1 cellular context compared by ENCODE assay signal in the genomic region with DNA sequence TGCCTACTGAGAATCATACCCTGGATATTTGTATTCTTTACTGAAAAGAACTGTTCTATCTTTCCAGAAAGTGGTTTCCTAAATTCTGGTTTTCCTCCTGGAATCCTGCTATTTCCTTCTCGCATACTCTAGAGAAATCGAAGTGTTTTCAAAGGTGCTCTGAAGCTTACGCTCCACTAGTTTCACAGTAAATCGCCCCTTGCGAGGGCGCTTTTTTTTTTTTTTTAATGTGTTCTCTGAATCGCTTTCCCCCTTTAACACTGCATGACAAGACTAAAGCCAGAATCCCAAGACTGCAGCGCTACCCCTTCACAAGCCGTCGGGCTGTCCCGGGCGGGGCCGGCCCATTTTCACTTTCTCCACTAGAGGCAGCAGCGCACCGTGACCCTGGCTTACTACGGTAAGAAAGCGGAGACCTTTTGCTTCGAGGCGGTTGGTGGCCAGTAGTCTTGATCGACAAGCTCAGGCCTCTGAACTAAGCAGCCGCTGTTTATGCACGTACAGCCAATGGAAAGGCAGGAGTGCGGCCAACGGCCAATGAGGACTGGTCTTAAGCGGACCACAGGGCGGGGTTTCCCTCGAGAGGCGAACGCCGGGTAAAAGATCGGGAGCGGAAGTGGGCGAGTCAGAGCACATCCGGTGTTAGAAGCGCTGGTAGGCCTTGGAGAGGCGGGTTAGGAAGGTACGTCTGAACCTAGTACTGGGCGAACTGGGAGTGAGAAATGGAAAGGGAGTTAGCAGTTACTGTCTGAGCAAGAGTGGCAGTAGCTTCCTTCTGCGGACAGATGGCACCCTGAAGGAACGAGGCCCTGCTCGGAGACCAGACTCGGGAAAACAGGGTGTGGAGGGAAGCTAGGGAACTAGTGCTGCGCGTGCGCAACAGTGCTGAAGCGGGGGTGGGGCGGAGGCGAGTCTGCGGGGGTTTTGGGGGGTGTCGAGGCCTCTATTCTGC.
TF ChIP-seq lines count a peak whose summit lies in the region.

TSS of gene TMBIM6 (plus strand) at position 628 of the 952 bp plus-strand sequence. CDS start 10,937 bp downstream, outside the sequence.

TF ChIP-seq in HepG2, 621 proteins besides CTCF, POLR2A, EP300 and RAD21 (continued from another document and continues in another):
- TF ChIP-seq CREB1 (IDR thresholded peaks at IDR 0.05) = peak; percentile 47; the same call in 1 of the 2 replicates
- TF ChIP-seq CREB1 (CRISPR knock-in tag; IDR thresholded peaks at IDR 0.05) = peak; percentile 82
- no peak for TF ChIP-seq ZNF83 (CRISPR knock-in tag; IDR thresholded peaks at IDR 0.05; ENCODE audit: borderline replicate concordance)
- TF ChIP-seq, protein P1, sequence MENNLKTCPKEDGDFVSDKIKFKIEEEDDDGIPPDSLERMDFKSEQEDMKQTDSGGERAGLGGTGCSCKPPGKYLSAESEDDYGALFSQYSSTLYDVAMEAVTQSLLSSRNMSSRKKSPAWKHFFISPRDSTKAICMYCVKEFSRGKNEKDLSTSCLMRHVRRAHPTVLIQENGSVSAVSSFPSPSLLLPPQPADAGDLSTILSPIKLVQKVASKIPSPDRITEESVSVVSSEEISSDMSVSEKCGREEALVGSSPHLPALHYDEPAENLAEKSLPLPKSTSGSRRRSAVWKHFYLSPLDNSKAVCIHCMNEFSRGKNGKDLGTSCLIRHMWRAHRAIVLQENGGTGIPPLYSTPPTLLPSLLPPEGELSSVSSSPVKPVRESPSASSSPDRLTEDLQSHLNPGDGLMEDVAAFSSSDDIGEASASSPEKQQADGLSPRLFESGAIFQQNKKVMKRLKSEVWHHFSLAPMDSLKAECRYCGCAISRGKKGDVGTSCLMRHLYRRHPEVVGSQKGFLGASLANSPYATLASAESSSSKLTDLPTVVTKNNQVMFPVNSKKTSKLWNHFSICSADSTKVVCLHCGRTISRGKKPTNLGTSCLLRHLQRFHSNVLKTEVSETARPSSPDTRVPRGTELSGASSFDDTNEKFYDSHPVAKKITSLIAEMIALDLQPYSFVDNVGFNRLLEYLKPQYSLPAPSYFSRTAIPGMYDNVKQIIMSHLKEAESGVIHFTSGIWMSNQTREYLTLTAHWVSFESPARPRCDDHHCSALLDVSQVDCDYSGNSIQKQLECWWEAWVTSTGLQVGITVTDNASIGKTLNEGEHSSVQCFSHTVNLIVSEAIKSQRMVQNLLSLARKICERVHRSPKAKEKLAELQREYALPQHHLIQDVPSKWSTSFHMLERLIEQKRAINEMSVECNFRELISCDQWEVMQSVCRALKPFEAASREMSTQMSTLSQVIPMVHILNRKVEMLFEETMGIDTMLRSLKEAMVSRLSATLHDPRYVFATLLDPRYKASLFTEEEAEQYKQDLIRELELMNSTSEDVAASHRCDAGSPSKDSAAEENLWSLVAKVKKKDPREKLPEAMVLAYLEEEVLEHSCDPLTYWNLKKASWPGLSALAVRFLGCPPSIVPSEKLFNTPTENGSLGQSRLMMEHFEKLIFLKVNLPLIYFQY (CRISPR knock-in tag; IDR thresholded peaks at IDR 0.05; ENCODE audit: borderline replicate concordance) = peak; percentile 83
- no peak; the same call in 1 of the 2 replicates for TF ChIP-seq RXRA (CRISPR knock-in tag; IDR thresholded peaks at IDR 0.05)
- TF ChIP-seq MBNL3 (CRISPR knock-in tag; conservative IDR thresholded peaks at IDR 0.05) = no peak
- TF ChIP-seq, protein P2, sequence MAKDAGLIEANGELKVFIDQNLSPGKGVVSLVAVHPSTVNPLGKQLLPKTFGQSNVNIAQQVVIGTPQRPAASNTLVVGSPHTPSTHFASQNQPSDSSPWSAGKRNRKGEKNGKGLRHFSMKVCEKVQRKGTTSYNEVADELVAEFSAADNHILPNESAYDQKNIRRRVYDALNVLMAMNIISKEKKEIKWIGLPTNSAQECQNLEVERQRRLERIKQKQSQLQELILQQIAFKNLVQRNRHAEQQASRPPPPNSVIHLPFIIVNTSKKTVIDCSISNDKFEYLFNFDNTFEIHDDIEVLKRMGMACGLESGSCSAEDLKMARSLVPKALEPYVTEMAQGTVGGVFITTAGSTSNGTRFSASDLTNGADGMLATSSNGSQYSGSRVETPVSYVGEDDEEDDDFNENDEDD (CRISPR knock-in tag; IDR thresholded peaks at IDR 0.05; ENCODE audit: borderline replicate concordance) = peak; percentile 14; the same call in 1 of the 2 replicates
- TF ChIP-seq KDM3A (CRISPR knock-in tag; IDR thresholded peaks at IDR 0.05; ENCODE audit: low read depth) = no peak
- TF ChIP-seq FOXK2 (IDR thresholded peaks at IDR 0.05) = peak; percentile 91
- no peak for TF ChIP-seq ZNF18 (CRISPR knock-in tag; IDR thresholded peaks at IDR 0.05; ENCODE audit: insufficient replicate concordance)
- peak; percentile 60; the same call in 1 of the 2 replicates for TF ChIP-seq ZGPAT (CRISPR knock-in tag; IDR thresholded peaks at IDR 0.05)
- peak; percentile 99 for TF ChIP-seq TAF1 (CRISPR knock-in tag; IDR thresholded peaks at IDR 0.05)
- TF ChIP-seq GABPB1 (CRISPR knock-in tag; IDR thresholded peaks at IDR 0.05) = peak; percentile 95
- TF ChIP-seq ISL2 (CRISPR knock-in tag; IDR thresholded peaks at IDR 0.05) = peak; percentile 33; the same call in 1 of the 2 replicates
- TF ChIP-seq ZNF232 (CRISPR knock-in tag; IDR thresholded peaks at IDR 0.05; ENCODE audit: borderline replicate concordance) = peak; percentile 84; the same call in 1 of the 2 replicates
- TF ChIP-seq, protein P3, sequence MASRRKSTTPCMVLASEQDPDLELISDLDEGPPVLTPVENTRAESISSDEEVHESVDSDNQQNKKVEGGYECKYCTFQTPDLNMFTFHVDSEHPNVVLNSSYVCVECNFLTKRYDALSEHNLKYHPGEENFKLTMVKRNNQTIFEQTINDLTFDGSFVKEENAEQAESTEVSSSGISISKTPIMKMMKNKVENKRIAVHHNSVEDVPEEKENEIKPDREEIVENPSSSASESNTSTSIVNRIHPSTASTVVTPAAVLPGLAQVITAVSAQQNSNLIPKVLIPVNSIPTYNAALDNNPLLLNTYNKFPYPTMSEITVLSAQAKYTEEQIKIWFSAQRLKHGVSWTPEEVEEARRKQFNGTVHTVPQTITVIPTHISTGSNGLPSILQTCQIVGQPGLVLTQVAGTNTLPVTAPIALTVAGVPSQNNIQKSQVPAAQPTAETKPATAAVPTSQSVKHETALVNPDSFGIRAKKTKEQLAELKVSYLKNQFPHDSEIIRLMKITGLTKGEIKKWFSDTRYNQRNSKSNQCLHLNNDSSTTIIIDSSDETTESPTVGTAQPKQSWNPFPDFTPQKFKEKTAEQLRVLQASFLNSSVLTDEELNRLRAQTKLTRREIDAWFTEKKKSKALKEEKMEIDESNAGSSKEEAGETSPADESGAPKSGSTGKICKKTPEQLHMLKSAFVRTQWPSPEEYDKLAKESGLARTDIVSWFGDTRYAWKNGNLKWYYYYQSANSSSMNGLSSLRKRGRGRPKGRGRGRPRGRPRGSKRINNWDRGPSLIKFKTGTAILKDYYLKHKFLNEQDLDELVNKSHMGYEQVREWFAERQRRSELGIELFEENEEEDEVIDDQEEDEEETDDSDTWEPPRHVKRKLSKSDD (CRISPR knock-in tag; IDR thresholded peaks at IDR 0.05; ENCODE audit: low read depth) = no peak
- TF ChIP-seq ZKSCAN5 (CRISPR knock-in tag; IDR thresholded peaks at IDR 0.05) = no peak
- TF ChIP-seq ZBTB26 (CRISPR knock-in tag; IDR thresholded peaks at IDR 0.05; ENCODE audit: borderline replicate concordance) = peak; percentile 53; the same call in 1 of the 2 replicates
- 0 out of 2 replicates have a peak, but pooled peaks have one; percentile 44 for TF ChIP-seq ZNF264 (CRISPR knock-in tag; IDR thresholded peaks at IDR 0.05)
- no peak for TF ChIP-seq ZFP36L2 (CRISPR knock-in tag; IDR thresholded peaks at IDR 0.05)
- TF ChIP-seq, protein P4, sequence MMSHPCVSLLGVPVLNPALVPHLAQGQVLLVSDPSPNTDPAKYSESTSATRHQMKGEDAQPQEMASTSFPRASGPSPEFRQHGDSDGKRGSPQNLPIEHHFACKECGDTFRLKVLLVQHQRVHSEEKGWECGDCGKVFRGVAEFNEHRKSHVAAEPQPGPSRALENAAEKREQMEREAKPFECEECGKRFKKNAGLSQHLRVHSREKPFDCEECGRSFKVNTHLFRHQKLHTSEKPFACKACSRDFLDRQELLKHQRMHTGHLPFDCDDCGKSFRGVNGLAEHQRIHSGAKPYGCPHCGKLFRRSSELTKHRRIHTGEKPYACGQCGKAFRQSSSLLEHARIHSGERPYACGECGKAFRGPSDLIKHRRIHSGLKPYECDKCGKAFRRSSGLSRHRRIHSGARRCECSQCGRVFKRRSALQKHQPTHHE (CRISPR knock-in tag; IDR thresholded peaks at IDR 0.05; ENCODE audit: borderline replicate concordance) = no peak
- TF ChIP-seq GZF1 (CRISPR knock-in tag; IDR thresholded peaks at IDR 0.05) = no peak
- TF ChIP-seq SRSF4 (IDR thresholded peaks at IDR 0.05; ENCODE audit: low read depth, low read length, poor library complexity, severe bottlenecking) = no peak
- TF ChIP-seq FIP1L1 (IDR thresholded peaks at IDR 0.05; ENCODE audit: borderline replicate concordance, insufficient read depth, low read depth, low read length) = no peak
- TF ChIP-seq ZBTB7A (CRISPR knock-in tag; IDR thresholded peaks at IDR 0.05) = peak; percentile 88
- TF ChIP-seq NR2F6 (IDR thresholded peaks at IDR 0.05) = peak; percentile 65
- peak; percentile 77; the same call in 1 of the 2 replicates for TF ChIP-seq NR2F6 (CRISPR knock-in tag; IDR thresholded peaks at IDR 0.05)
- no peak; the same call in 1 of the 2 replicates for TF ChIP-seq FLYWCH1 (CRISPR knock-in tag; IDR thresholded peaks at IDR 0.05)
- no peak for TF ChIP-seq THYN1 (CRISPR knock-in tag; IDR thresholded peaks at IDR 0.05; ENCODE audit: borderline replicate concordance, low read depth)
- TF ChIP-seq, protein P5, sequence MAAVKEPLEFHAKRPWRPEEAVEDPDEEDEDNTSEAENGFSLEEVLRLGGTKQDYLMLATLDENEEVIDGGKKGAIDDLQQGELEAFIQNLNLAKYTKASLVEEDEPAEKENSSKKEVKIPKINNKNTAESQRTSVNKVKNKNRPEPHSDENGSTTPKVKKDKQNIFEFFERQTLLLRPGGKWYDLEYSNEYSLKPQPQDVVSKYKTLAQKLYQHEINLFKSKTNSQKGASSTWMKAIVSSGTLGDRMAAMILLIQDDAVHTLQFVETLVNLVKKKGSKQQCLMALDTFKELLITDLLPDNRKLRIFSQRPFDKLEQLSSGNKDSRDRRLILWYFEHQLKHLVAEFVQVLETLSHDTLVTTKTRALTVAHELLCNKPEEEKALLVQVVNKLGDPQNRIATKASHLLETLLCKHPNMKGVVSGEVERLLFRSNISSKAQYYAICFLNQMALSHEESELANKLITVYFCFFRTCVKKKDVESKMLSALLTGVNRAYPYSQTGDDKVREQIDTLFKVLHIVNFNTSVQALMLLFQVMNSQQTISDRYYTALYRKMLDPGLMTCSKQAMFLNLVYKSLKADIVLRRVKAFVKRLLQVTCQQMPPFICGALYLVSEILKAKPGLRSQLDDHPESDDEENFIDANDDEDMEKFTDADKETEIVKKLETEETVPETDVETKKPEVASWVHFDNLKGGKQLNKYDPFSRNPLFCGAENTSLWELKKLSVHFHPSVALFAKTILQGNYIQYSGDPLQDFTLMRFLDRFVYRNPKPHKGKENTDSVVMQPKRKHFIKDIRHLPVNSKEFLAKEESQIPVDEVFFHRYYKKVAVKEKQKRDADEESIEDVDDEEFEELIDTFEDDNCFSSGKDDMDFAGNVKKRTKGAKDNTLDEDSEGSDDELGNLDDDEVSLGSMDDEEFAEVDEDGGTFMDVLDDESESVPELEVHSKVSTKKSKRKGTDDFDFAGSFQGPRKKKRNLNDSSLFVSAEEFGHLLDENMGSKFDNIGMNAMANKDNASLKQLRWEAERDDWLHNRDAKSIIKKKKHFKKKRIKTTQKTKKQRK (IDR thresholded peaks at IDR 0.05; ENCODE audit: low read length) = no peak
- TF ChIP-seq JDP2 (CRISPR knock-in tag; IDR thresholded peaks at IDR 0.05; ENCODE audit: borderline replicate concordance) = no peak
